Comparison of ENCODE assay signal across 7 cellular contexts in genomic region chr13:42497798-42498197, GRCh38.
DNase-seq lines count a peak whose midpoint lies in the region; ATAC-seq and TF ChIP-seq lines count a peak whose summit lies in the region.

No MANE protein-coding gene starts in this region.

- peak overlapping the region in 1 of 2 experiments; percentile 35 for H3K18ac ChIP-seq in mesenchymal stem cell (ENCODE audit: low read depth in 1 of 2, low read length in 2 of 2)

- H3K4me3 ChIP-seq in RWPE2 (ENCODE audit: severe bottlenecking) (no peak overlapping the region), mesenchymal stem cell (ENCODE audit: insufficient read depth in 1 of 2, low read depth in 1 of 2, low read length in 2 of 2) (no peak overlapping the region)

- H3K4me1 ChIP-seq in RWPE2 (ENCODE audit: insufficient read depth, poor library complexity, severe bottlenecking) (peaks cover 10% of the 10 kb centered on the region), mesenchymal stem cell (ENCODE audit: control insufficient read depth, insufficient read depth, low read depth, low read length) (no peaks in the 10 kb centered on the region)

- H4K91ac ChIP-seq in mesenchymal stem cell (ENCODE audit: low read length), result no peak overlapping the region

- DNase-seq in RWPE2 (ENCODE audit: low spot score) (no peak), mesenchymal stem cell (peak; percentile 76), KBM-7 (no peak), foreskin melanocyte (no peak), left lobe of liver (ENCODE audit: low spot score) (no peak)

- no peak overlapping the region for H3K4me2 ChIP-seq in mesenchymal stem cell (ENCODE audit: low read length, poor library complexity, severe bottlenecking)

- no peak overlapping the region for H3K14ac ChIP-seq in mesenchymal stem cell (ENCODE audit: low read length in 2 of 2)

- H3K36me3 ChIP-seq in RWPE2 (ENCODE audit: low read depth), result no peaks in the 10 kb centered on the region
- H3K36me3 ChIP-seq in mesenchymal stem cell (ENCODE audit: control insufficient read depth in 1 of 2, insufficient read depth in 2 of 2, low read depth in 1 of 2, low read length in 2 of 2), result no peaks in the 10 kb centered on the region

- H3K27me3 ChIP-seq in RWPE2 (ENCODE audit: insufficient read depth, poor library complexity, severe bottlenecking), result no peaks in the 10 kb centered on the region
- H3K27me3 ChIP-seq in mesenchymal stem cell (ENCODE audit: control insufficient read depth in 1 of 2, insufficient read depth in 1 of 2, low read length in 2 of 2), result no peaks in the 10 kb centered on the region

- WGBS in mesenchymal stem cell, result 43% methylated on average over 1 of the region's 1 CpG

- no peak overlapping the region for H2AK5ac ChIP-seq in mesenchymal stem cell (ENCODE audit: low read length, severe bottlenecking)

- H4K8ac ChIP-seq in mesenchymal stem cell (ENCODE audit: low read length), result no peak overlapping the region

- H2BK5ac ChIP-seq in mesenchymal stem cell (ENCODE audit: low read depth, low read length, poor library complexity, severe bottlenecking), result no peak overlapping the region

- no peak overlapping the region for H3K23ac ChIP-seq in mesenchymal stem cell (ENCODE audit: low read length in 2 of 2)

- no peak overlapping the region for H2AFZ ChIP-seq in mesenchymal stem cell (ENCODE audit: low read depth, low read length)

- no peak overlapping the region for H2BK15ac ChIP-seq in mesenchymal stem cell (ENCODE audit: low read depth, poor library complexity, severe bottlenecking)

- no peak overlapping the region for H3K9ac ChIP-seq in mesenchymal stem cell (ENCODE audit: low read length)

- no peaks in the 10 kb centered on the region for H3K9me3 ChIP-seq in RWPE2 (ENCODE audit: severe bottlenecking)
- no peaks in the 10 kb centered on the region for H3K9me3 ChIP-seq in mesenchymal stem cell (ENCODE audit: control insufficient read depth, low read length)

- peak overlapping the region; percentile 15 for H2BK120ac ChIP-seq in mesenchymal stem cell (ENCODE audit: low read depth, low read length)

- H3K27ac ChIP-seq in RWPE2 (ENCODE audit: poor library complexity, severe bottlenecking), result peak overlapping the region; percentile 8
- no peak overlapping the region for H3K27ac ChIP-seq in mesenchymal stem cell (ENCODE audit: low read length, poor library complexity, severe bottlenecking)

- no peak for TF ChIP-seq CTCF in RWPE2 (IDR thresholded peaks at IDR 0.05; ENCODE audit: poor library complexity, severe bottlenecking)

- H3K79me1 ChIP-seq in mesenchymal stem cell (replicated peaks; ENCODE audit: low read length, poor library complexity, severe bottlenecking), result no peaks in the 10 kb centered on the region

- in situ Hi-C loops in KBM-7 (cut with MboI; ENCODE audit: low pct_unique_long_range_greater_than_20kb, low sequenced_read_pairs), result no loop called here

- ATAC-seq in GM19043 (IDR thresholded peaks at IDR 0.05; ENCODE audit: low read depth, unreplicated experiment) (peak; percentile 84), HG02840 (IDR thresholded peaks at IDR 0.05; ENCODE audit: low FRiP score, unreplicated experiment) (peak; percentile 75), RWPE2 (ENCODE audit: low read depth) (peak; percentile 99), left lobe of liver (no peak)

- no peak overlapping the region for H3K4ac ChIP-seq in mesenchymal stem cell (ENCODE audit: low read depth in 1 of 2, low read length in 2 of 2)

- H2BK12ac ChIP-seq in mesenchymal stem cell (ENCODE audit: low read length in 2 of 2), result peak overlapping the region in 1 of 2 experiments; percentile 84
